Comparison of ENCODE assay signal across 1 cellular context in genomic region chr2:210476194-210477128, GRCh38.
TF ChIP-seq lines count a peak whose summit lies in the region.

Gene LANCL1, minus strand, starts transcription at chr2:210476759. Its CDS starts 363 bp downstream, at chr2:210476396.

TF ChIP-seq in HepG2, 621 proteins besides CTCF, POLR2A, EP300 and RAD21 (continued from another document and continues in another):
- TF ChIP-seq PLSCR1 (CRISPR knock-in tag; IDR thresholded peaks at IDR 0.05; ENCODE audit: borderline replicate concordance) = no peak
- no peak; the same call in 1 of the 2 replicates for TF ChIP-seq ZBTB43 (CRISPR knock-in tag; conservative IDR thresholded peaks at IDR 0.05)
- no peak for TF ChIP-seq U2AF2 (IDR thresholded peaks at IDR 0.05; ENCODE audit: low read depth, low read length)
- peak; percentile 98 for TF ChIP-seq ZNF605 (CRISPR knock-in tag; IDR thresholded peaks at IDR 0.05)
- TF ChIP-seq CEBPB (IDR thresholded peaks at IDR 0.05; ENCODE audit: borderline replicate concordance, low read depth, low read length) = peak; percentile 14; the same call in 1 of the 2 replicates
- TF ChIP-seq HMG20A (CRISPR knock-in tag; IDR thresholded peaks at IDR 0.05; ENCODE audit: borderline replicate concordance) = no peak
- no peak for TF ChIP-seq ZNF7 (CRISPR knock-in tag; IDR thresholded peaks at IDR 0.05)
- TF ChIP-seq ZNF333 (CRISPR knock-in tag; IDR thresholded peaks at IDR 0.05; ENCODE audit: borderline replicate concordance) = peak; percentile 28; the same call in 1 of the 2 replicates
- TF ChIP-seq ZNF784 (CRISPR knock-in tag; IDR thresholded peaks at IDR 0.05; ENCODE audit: borderline replicate concordance) = peak; percentile 93
- TF ChIP-seq ZNF20 (CRISPR knock-in tag; IDR thresholded peaks at IDR 0.05) = no peak
- peak; percentile 83 for TF ChIP-seq TBX2 (CRISPR knock-in tag; IDR thresholded peaks at IDR 0.05; ENCODE audit: borderline replicate concordance)
- peak; percentile 77 for TF ChIP-seq ZNF3 (CRISPR knock-in tag; IDR thresholded peaks at IDR 0.05)
- TF ChIP-seq ARHGAP35 (CRISPR knock-in tag; IDR thresholded peaks at IDR 0.05; ENCODE audit: borderline replicate concordance) = peak; percentile 83
- 0 out of 2 replicates have a peak, but pooled peaks have one; percentile 64 for TF ChIP-seq ZMAT3 (CRISPR knock-in tag; conservative IDR thresholded peaks at IDR 0.05)
- peak; percentile 71; the same call in 1 of the 2 replicates for TF ChIP-seq NR2F6 (IDR thresholded peaks at IDR 0.05)
- TF ChIP-seq NR2F6 (CRISPR knock-in tag; IDR thresholded peaks at IDR 0.05) = peak; percentile 89
- TF ChIP-seq RCOR2 (CRISPR knock-in tag; IDR thresholded peaks at IDR 0.05) = no peak
- TF ChIP-seq ELF4 (CRISPR knock-in tag; IDR thresholded peaks at IDR 0.05; ENCODE audit: borderline replicate concordance) = peak; percentile 49; the same call in 1 of the 2 replicates
- TF ChIP-seq ZNF850 (CRISPR knock-in tag; conservative IDR thresholded peaks at IDR 0.05) = peak; percentile 49; the same call in 1 of the 2 replicates
- 0 out of 2 replicates have a peak, but pooled peaks have one; percentile 20 for TF ChIP-seq ZBTB44 (CRISPR knock-in tag; IDR thresholded peaks at IDR 0.05)
- TF ChIP-seq SKIL (CRISPR knock-in tag; IDR thresholded peaks at IDR 0.05; ENCODE audit: borderline replicate concordance) = no peak
- TF ChIP-seq ZNF629 (CRISPR knock-in tag; conservative IDR thresholded peaks at IDR 0.05) = no peak
- TF ChIP-seq ZNF572 (CRISPR knock-in tag; IDR thresholded peaks at IDR 0.05) = peak; percentile 90; the same call in 1 of the 2 replicates
- TF ChIP-seq ZFP36L2 (CRISPR knock-in tag; IDR thresholded peaks at IDR 0.05) = 0 out of 2 replicates have a peak, but pooled peaks have one; percentile 56
- no peak for TF ChIP-seq SUZ12 (IDR thresholded peaks at IDR 0.05; ENCODE audit: low read depth, low read length)
- TF ChIP-seq ZNF646 (CRISPR knock-in tag; IDR thresholded peaks at IDR 0.05) = peak; percentile 22; the same call in 1 of the 2 replicates
- peak; percentile 55; the same call in 1 of the 2 replicates for TF ChIP-seq ZNF343 (CRISPR knock-in tag; IDR thresholded peaks at IDR 0.05)
- TF ChIP-seq ZBTB49 (CRISPR knock-in tag; IDR thresholded peaks at IDR 0.05; ENCODE audit: borderline replicate concordance) = peak; percentile 56; the same call in 1 of the 2 replicates
- peak; percentile 66; the same call in 1 of the 2 replicates for TF ChIP-seq GMEB1 (CRISPR knock-in tag; IDR thresholded peaks at IDR 0.05; ENCODE audit: borderline replicate concordance)
- no peak; the same call in 1 of the 2 replicates for TF ChIP-seq ZNF691 (CRISPR knock-in tag; IDR thresholded peaks at IDR 0.05; ENCODE audit: borderline replicate concordance, low read depth)
- peak; percentile 74 for TF ChIP-seq E2F1 (CRISPR knock-in tag; IDR thresholded peaks at IDR 0.05)
- TF ChIP-seq MTERF4 (CRISPR knock-in tag; IDR thresholded peaks at IDR 0.05) = peak; percentile 97
- 0 out of 2 replicates have a peak, but pooled peaks have one; percentile 65 for TF ChIP-seq SMAD9 (CRISPR knock-in tag; IDR thresholded peaks at IDR 0.05)
- TF ChIP-seq HIVEP1 (CRISPR knock-in tag; IDR thresholded peaks at IDR 0.05) = peak; percentile 80
- no peak for TF ChIP-seq SP1 (IDR thresholded peaks at IDR 0.05)
- peak; percentile 81 for TF ChIP-seq SP1 (CRISPR knock-in tag; IDR thresholded peaks at IDR 0.05)
- peak; percentile 80 for TF ChIP-seq NR2F2 (IDR thresholded peaks at IDR 0.05; ENCODE audit: borderline replicate concordance, low read depth)
